ENCODE assay signal across 8 cellular contexts in genomic region chr19:57947088-57947418, GRCh38. TPM values are rescaled to one million over a fixed set of nuclear protein-coding genes. Genes with fewer than 3 reads are reported as not detected.
DNase-seq lines count a peak whose midpoint lies in the region; ATAC-seq and TF ChIP-seq lines count a peak whose summit lies in the region.

No MANE protein-coding gene starts in this region.

- H3K36me3 ChIP-seq in RWPE2 (ENCODE audit: low read depth) (peaks cover 19% of the 10 kb centered on the region), prostate gland (peaks cover 7 to 10% of the 10 kb centered on the region in 2 donors)

- no peak for TF ChIP-seq CTCF in RWPE2 (IDR thresholded peaks at IDR 0.05; ENCODE audit: poor library complexity, severe bottlenecking)
- TF ChIP-seq CTCF in fibroblast of pulmonary artery (IDR thresholded peaks at IDR 0.05; ENCODE audit: low read length, missing control alignments): no peak
- TF ChIP-seq CTCF in prostate gland (IDR thresholded peaks at IDR 0.05): no peak

- H3K4me1 ChIP-seq in RWPE2 (ENCODE audit: insufficient read depth, poor library complexity, severe bottlenecking) (no peaks in the 10 kb centered on the region), prostate gland (replicated peaks) (no peaks in the 10 kb centered on the region)

- no peak for TF ChIP-seq POLR2A in prostate gland (IDR thresholded peaks at IDR 0.05)

- H3K4me3 ChIP-seq in RWPE2 (ENCODE audit: severe bottlenecking): peak overlapping the region; percentile 70
- H3K4me3 ChIP-seq in fibroblast of pulmonary artery (replicated peaks; ENCODE audit: low read depth, low read length): peak overlapping the region; percentile 87
- peak overlapping the region; percentile 81 to 89 for H3K4me3 ChIP-seq in prostate gland

- DNase-seq in RWPE2 (ENCODE audit: low spot score) (peak; percentile 47), fibroblast of pulmonary artery (ENCODE audit: low read depth) (no peak), prostate gland (ENCODE audit: low spot score) (no peak), DMS 273 treated with DMSO at 0.1 percent for 48 hours (lab: John Stamatoyannopoulos, UW) (no peak), ecto neural progenitor cell (ENCODE audit: low spot score) (no peak)

- H3K9me3 ChIP-seq in RWPE2 (ENCODE audit: severe bottlenecking) (peaks cover 8% of the 10 kb centered on the region), prostate gland (no peaks in the 10 kb centered on the region)

- H3K27me3 ChIP-seq in RWPE2 (ENCODE audit: insufficient read depth, poor library complexity, severe bottlenecking): no peaks in the 10 kb centered on the region
- no peaks in the 10 kb centered on the region for H3K27me3 ChIP-seq in prostate gland (replicated peaks; ENCODE audit: insufficient read depth)

- ATAC-seq in GM19023 (IDR thresholded peaks at IDR 0.05; ENCODE audit: unreplicated experiment): peak; percentile 20
- peak; percentile 2; the same call in 1 of the 3 replicates for ATAC-seq in RWPE2 (ENCODE audit: low read depth)
- ATAC-seq in HG02759 (IDR thresholded peaks at IDR 0.05; ENCODE audit: unreplicated experiment): no peak
- no peak for ATAC-seq in GM18498 (IDR thresholded peaks at IDR 0.05; ENCODE audit: unreplicated experiment)

- intact Hi-C loops in prostate gland (cut with DNase I): no loop called here

- H3K27ac ChIP-seq in RWPE2 (ENCODE audit: poor library complexity, severe bottlenecking): peak overlapping the region; percentile 26
- peak overlapping the region; percentile 66 to 77 for H3K27ac ChIP-seq in prostate gland

- WGBS in prostate gland: under 1% methylated on average over 18 of the region's 18 CpGs

RNA-seq across cellular contexts. Expression of gene ZNF256, which starts 0.5 kb away (rescaled TPM):
- total RNA-seq in prostate gland: 1 to 10 TPM; 7.2 to 8.1 TPM

RNA-seq across cellular contexts. Expression of gene ZNF418, which starts 11.9 kb away (rescaled TPM):
- total RNA-seq in prostate gland: 1 to 10 TPM; 3.6 to 9.0 TPM

RNA-seq across cellular contexts. Expression of gene C19orf18, which starts 27.3 kb away (rescaled TPM):
- total RNA-seq in prostate gland: under 1 TPM in 1 of 2 donors, not detected in 1; 0.87 TPM

RNA-seq across cellular contexts. Expression of gene ZNF417, which starts 30.7 kb away (rescaled TPM):
- 10 to 100 TPM; 16.5 to 17.0 TPM for total RNA-seq in prostate gland

RNA-seq across cellular contexts. Expression of gene ZNF606, which starts 55.6 kb away (rescaled TPM):
- total RNA-seq in prostate gland: 10 to 100 TPM; 44.7 to 51.3 TPM

Comparison
In these comparisons a context has a peak if more than half of its experiments do, and no peak if none do; other contexts are left out.
1. ATAC-seq: peak in GM19023 (single experiment) and RWPE2 (single experiment); none in HG02759 (single experiment) and GM18498 (single experiment).
2. Peak in every context shown above with its lines, with median percentiles within 50 percentile points of each other: H3K4me3 ChIP-seq.